8 cellular contexts compared by ENCODE assay signal in the genomic region with DNA sequence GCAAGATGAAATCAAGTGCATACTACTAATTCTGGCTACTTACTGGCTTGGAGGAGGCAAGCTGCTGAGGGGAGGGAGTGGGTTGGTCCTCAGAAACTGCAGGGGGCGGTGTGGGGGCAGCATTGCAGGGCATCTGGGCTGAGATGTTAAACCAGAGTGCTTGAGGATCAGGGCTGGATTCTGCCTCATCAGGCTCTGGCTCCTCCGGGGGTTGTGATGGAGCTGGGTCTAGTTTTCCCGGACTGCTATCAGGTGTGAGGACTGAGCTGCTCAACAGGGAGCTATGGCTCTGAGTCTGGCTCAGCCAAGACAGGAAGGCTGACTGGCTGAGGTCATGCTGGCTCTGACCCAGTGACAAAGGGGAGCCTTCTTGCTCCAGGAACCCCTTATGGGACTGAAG. TPM values are rescaled to one million over a fixed set of nuclear protein-coding genes. Genes with fewer than 3 reads are reported as not detected.
DNase-seq lines count a peak whose midpoint lies in the region; ATAC-seq and TF ChIP-seq lines count a peak whose summit lies in the region.

No MANE protein-coding gene starts in this region.

- no peaks in the 10 kb centered on the region for H3K9me3 ChIP-seq in OCI-LY1 (ENCODE audit: low read length)

- peaks cover 59% of the 10 kb centered on the region for H3K36me3 ChIP-seq in GM06990 (ENCODE audit: control insufficient read depth, insufficient read depth, low read length)
- H3K36me3 ChIP-seq in OCI-LY1 (ENCODE audit: insufficient read depth, low read length), result peaks cover 97% of the 10 kb centered on the region

- H3K36me3 Mint-ChIP-seq in naive B cell, result peaks cover 34 to 64% of the 10 kb centered on the region in 2 donors
- peaks cover 94% of the 10 kb centered on the region for H3K36me3 Mint-ChIP-seq in activated T-helper 2 cell treated with anti-CD3 and anti-CD28 coated beads, Interferon-gamma antibody, Interleukin-2, Interleukin-4, amounts not matched to agents 10 μg/mL and 5 μg/mL and 100 μg/mL, durations not matched to agents 14 hours and 24 hours and 36 hours (ENCODE audit: low read depth)

- no peaks in the 10 kb centered on the region for H3K27me3 Mint-ChIP-seq in naive B cell
- H3K27me3 Mint-ChIP-seq in activated T-helper 2 cell treated with anti-CD3 and anti-CD28 coated beads, Interferon-gamma antibody, Interleukin-2, Interleukin-4, amounts not matched to agents 10 μg/mL and 5 μg/mL and 100 μg/mL, durations not matched to agents 14 hours and 24 hours and 36 hours (ENCODE audit: low read depth), result no peaks in the 10 kb centered on the region

- no peaks in the 10 kb centered on the region for H3K9me3 Mint-ChIP-seq in naive B cell
- H3K9me3 Mint-ChIP-seq in activated T-helper 2 cell treated with anti-CD3 and anti-CD28 coated beads, Interferon-gamma antibody, Interleukin-2, Interleukin-4, amounts not matched to agents 10 μg/mL and 5 μg/mL and 100 μg/mL, durations not matched to agents 14 hours and 24 hours and 36 hours, result no peaks in the 10 kb centered on the region

- H4K20me1 ChIP-seq in OCI-LY1 (ENCODE audit: insufficient read depth, low read length), result no peaks in the 10 kb centered on the region

- no peak overlapping the region for H2AFZ ChIP-seq in OCI-LY1 (ENCODE audit: low read length)

- no peak overlapping the region for H3K4me3 ChIP-seq in GM06990 (replicated peaks; ENCODE audit: low read depth, low read length)
- no peak overlapping the region for H3K4me3 ChIP-seq in OCI-LY1 (ENCODE audit: low read depth, low read length, poor library complexity, severe bottlenecking)
- H3K4me3 ChIP-seq in astrocyte of the cerebellum (ENCODE audit: low read depth, low read length), result no peak overlapping the region

- DNase-seq in GM06990 (ENCODE audit: extremely low read depth, insufficient read length), result no peak
- no peak for DNase-seq in astrocyte of the cerebellum (ENCODE audit: low read depth)
- peak; percentile 14 for DNase-seq in naive B cell
- DNase-seq in epidermal melanocyte (ENCODE audit: insufficient read length, low spot score), result no peak
- no peak for DNase-seq in DMS153 (lab: John Stamatoyannopoulos, UW)
- no peak for DNase-seq in activated T-helper 2 cell treated with anti-CD3 and anti-CD28 coated beads, Interferon-gamma antibody, Interleukin-2, Interleukin-4, amounts not matched to agents 10 μg/mL and 5 μg/mL and 100 μg/mL, durations not matched to agents 14 hours and 24 hours and 36 hours (ENCODE audit: low spot score)

- H3K4me1 ChIP-seq in OCI-LY1 (ENCODE audit: insufficient read depth, low read length, severe bottlenecking), result peaks cover under 1% of the 10 kb centered on the region

- H3K27ac Mint-ChIP-seq in naive B cell, result peak overlapping the region in 2 of 6 donors; percentile 41 to 81
- no peak overlapping the region for H3K27ac Mint-ChIP-seq in activated T-helper 2 cell treated with anti-CD3 and anti-CD28 coated beads, Interferon-gamma antibody, Interleukin-2, Interleukin-4, amounts not matched to agents 10 μg/mL and 5 μg/mL and 100 μg/mL, durations not matched to agents 14 hours and 24 hours and 36 hours

- in situ Hi-C loops in astrocyte of the cerebellum (cut with HindIII; ENCODE audit: low sequenced_read_pairs), result no loop called here

- H3F3A ChIP-seq in OCI-LY1 (ENCODE audit: insufficient read depth, low read length), result peaks cover 2% of the 10 kb centered on the region; the same call in 1 of the 2 replicates

- TF ChIP-seq CTCF in GM06990 (IDR thresholded peaks at IDR 0.05; ENCODE audit: insufficient read depth, low read length, poor library complexity, severe bottlenecking), result peak; percentile 36
- TF ChIP-seq CTCF in OCI-LY1 (IDR thresholded peaks at IDR 0.05; ENCODE audit: low read length), result peak; percentile 45; the same call in 1 of the 2 replicates
- peak; percentile 13 for TF ChIP-seq CTCF in astrocyte of the cerebellum (IDR thresholded peaks at IDR 0.05; ENCODE audit: low read depth, low read length, missing control alignments)

- H3K27me3 ChIP-seq in GM06990 (replicated peaks; ENCODE audit: control insufficient read depth, insufficient read depth, low read length), result no peaks in the 10 kb centered on the region
- H3K27me3 ChIP-seq in OCI-LY1 (ENCODE audit: insufficient read depth, low read length), result no peaks in the 10 kb centered on the region

- ATAC-seq in naive B cell (ENCODE audit: low read depth in 2 of 2) (peak; percentile 64 to 72), HG02938 (IDR thresholded peaks at IDR 0.05; ENCODE audit: unreplicated experiment) (no peak)

- no peaks in the 10 kb centered on the region for H3K79me2 ChIP-seq in OCI-LY1 (ENCODE audit: insufficient read depth, low read length)

- H3K9ac ChIP-seq in OCI-LY1 (ENCODE audit: low read length), result no peak overlapping the region

- H3K9me2 ChIP-seq in OCI-LY1 (ENCODE audit: low read depth, low read length), result no peaks in the 10 kb centered on the region

- H3K4me1 Mint-ChIP-seq in naive B cell, result peaks cover 0 to 4% (median 3%) of the 10 kb centered on the region in 3 donors
- H3K4me1 Mint-ChIP-seq in activated T-helper 2 cell treated with anti-CD3 and anti-CD28 coated beads, Interferon-gamma antibody, Interleukin-2, Interleukin-4, amounts not matched to agents 10 μg/mL and 5 μg/mL and 100 μg/mL, durations not matched to agents 14 hours and 24 hours and 36 hours (ENCODE audit: low read depth), result no peaks in the 10 kb centered on the region

- no peak overlapping the region for H3K4me2 ChIP-seq in OCI-LY1 (ENCODE audit: low read length)

- peak overlapping the region in 1 of 8 donors; percentile 15 for H3K4me3 Mint-ChIP-seq in naive B cell
- no peak overlapping the region for H3K4me3 Mint-ChIP-seq in activated T-helper 2 cell treated with anti-CD3 and anti-CD28 coated beads, Interferon-gamma antibody, Interleukin-2, Interleukin-4, amounts not matched to agents 10 μg/mL and 5 μg/mL and 100 μg/mL, durations not matched to agents 14 hours and 24 hours and 36 hours (ENCODE audit: low read depth)

- no peak overlapping the region for H3K27ac ChIP-seq in OCI-LY1 (ENCODE audit: low read depth, low read length, poor library complexity, severe bottlenecking)

- intact Hi-C loops in activated T-helper 2 cell treated with anti-CD3 and anti-CD28 coated beads, Interferon-gamma antibody, Interleukin-2, Interleukin-4, amounts not matched to agents 10 μg/mL and 5 μg/mL and 100 μg/mL, durations not matched to agents 14 hours and 24 hours and 36 hours (cut with micrococcal nuclease), result no loop called here

RNA-seq across cellular contexts. Expression of gene BAZ2A, which starts 28.6 kb away (rescaled TPM):
- 10 to 100 TPM; 17.3 to 56.0 (median 33.5) TPM for polyA plus RNA-seq in naive B cell (ENCODE audit: low read depth in 6 of 6)
- total RNA-seq in activated T-helper 2 cell treated with anti-CD3 and anti-CD28 coated beads, Interferon-gamma antibody, Interleukin-2, Interleukin-4, amounts not matched to agents 10 μg/mL and 5 μg/mL and 100 μg/mL, durations not matched to agents 14 hours and 24 hours and 36 hours, result 124 and 131 TPM in 2 replicates

RNA-seq across cellular contexts. Expression of gene ATP5F1B, which starts 44.3 kb away (rescaled TPM):
- polyA plus RNA-seq in naive B cell (ENCODE audit: low read depth in 6 of 6), result 1,000 to 10,000 TPM in 1 of 6 donors, 100 to 1,000 TPM in 5; 711 to 1,110 (median 809) TPM
- 729 and 735 TPM in 2 replicates for total RNA-seq in activated T-helper 2 cell treated with anti-CD3 and anti-CD28 coated beads, Interferon-gamma antibody, Interleukin-2, Interleukin-4, amounts not matched to agents 10 μg/mL and 5 μg/mL and 100 μg/mL, durations not matched to agents 14 hours and 24 hours and 36 hours
